ENCODE assay signal across 1 cellular context in genomic region chrX:17266171-17266570, GRCh38.
TF ChIP-seq lines count a peak whose summit lies in the region.

No MANE protein-coding gene starts in this region.

TF ChIP-seq in A549, 52 proteins besides CTCF, POLR2A, EP300 and RAD21 (continued from another document):
- TF ChIP-seq HEYL (CRISPR knock-in tag; IDR thresholded peaks at IDR 0.05) = no peak
- no peak for TF ChIP-seq MAZ (IDR thresholded peaks at IDR 0.05; ENCODE audit: borderline replicate concordance, low read depth, low read length)
- no peak for TF ChIP-seq HOXB5 (CRISPR knock-in tag; IDR thresholded peaks at IDR 0.05)
- no peak for TF ChIP-seq RCOR1 (IDR thresholded peaks at IDR 0.05; ENCODE audit: low read depth, low read length)
